ENCODE assay signal across 10 cellular contexts in genomic region chr7:151687523-151688235, GRCh38.
A peak's percentile ranks its signal among the peaks of the same experiment; 100 is the strongest.
DNase-seq lines count a peak whose midpoint lies in the region; ATAC-seq and TF ChIP-seq lines count a peak whose summit lies in the region.
"Had no signal": no experiment of that assay in that cellular context is flagged by ENCODE, and none has a peak within 500 bp of the region (broad histone marks: within the 10 kb centered on the region; RNA-seq: fewer than 3 reads in every experiment).

No MANE protein-coding gene starts in this region.

- no peak for TF ChIP-seq CTCF in mammary epithelial cell (conservative IDR thresholded peaks at IDR 0.05 in 1 of 2, IDR thresholded peaks at IDR 0.05 in 1 of 2; ENCODE audit: extremely low read depth in 1 of 2, insufficient read depth in 1 of 2, low read depth in 1 of 2, low read length in 2 of 2)
- TF ChIP-seq CTCF in thyroid gland (IDR thresholded peaks at IDR 0.05) = no peak

- no peaks in the 10 kb centered on the region for H3K79me2 ChIP-seq in mammary epithelial cell (ENCODE audit: insufficient read depth, low read length)

- no peaks in the 10 kb centered on the region for H3K27me3 ChIP-seq in mammary epithelial cell (ENCODE audit: insufficient read depth, low read length)
- no peaks in the 10 kb centered on the region for H3K27me3 ChIP-seq in thyroid gland
- H3K27me3 ChIP-seq: neutrophil had no signal

- H3K9ac ChIP-seq in mammary epithelial cell (ENCODE audit: insufficient read depth, low read length) = no peak overlapping the region

- dilution Hi-C loops in mammary epithelial cell (cut with HindIII; ENCODE audit: low sequenced_read_pairs) = no loop called here

- peak overlapping the region; percentile 55 for H3K4me2 ChIP-seq in mammary epithelial cell (ENCODE audit: insufficient read depth, low read depth, low read length)

- H3K4me3 ChIP-seq in mammary epithelial cell (replicated peaks in 1 of 3; ENCODE audit: insufficient read depth in 1 of 3, low read depth in 2 of 3, low read length in 3 of 3) = no peak overlapping the region
- no peak overlapping the region for H3K4me3 ChIP-seq in thyroid gland (replicated peaks in 1 of 3)

- H3K4me1 ChIP-seq in mammary epithelial cell (ENCODE audit: insufficient read depth, low read length) (peaks cover 33% of the 10 kb centered on the region), thyroid gland (peaks cover 9 to 44% of the 10 kb centered on the region in 2 donors)

- no peaks in the 10 kb centered on the region for H3K36me3 ChIP-seq in mammary epithelial cell (ENCODE audit: insufficient read depth, low read length)
- H3K36me3 ChIP-seq in thyroid gland = no peaks in the 10 kb centered on the region
- H3K36me3 ChIP-seq: neutrophil had no signal

- no TSS peak for BruUV-seq in mammary epithelial cell (replicated peaks; lab: Mats Ljungman, UMichigan)

- CTCF ChIA-PET in mammary epithelial cell (lab: Charles Lee; ENCODE audit: low non-redundant PET) = no interaction called here

- ATAC-seq in GM19328 (IDR thresholded peaks at IDR 0.05; ENCODE audit: unreplicated experiment) (no peak), HG03521 (IDR thresholded peaks at IDR 0.05; ENCODE audit: unreplicated experiment) (no peak), HG03097 (IDR thresholded peaks at IDR 0.05; ENCODE audit: low FRiP score, unreplicated experiment) (no peak)

- WGBS in mammary epithelial cell (ENCODE audit: low coverage, missing lambda C conversion rate) = 8% methylated on average over 14 of the region's 16 CpGs
- 49 to 57% methylated on average over 13 to 15 of the region's 16 CpGs for WGBS in thyroid gland, 2 donors

- in situ Hi-C loops in mammary epithelial cell (cut with MboI; ENCODE audit: low sequenced_read_pairs in 2 of 2) = no loop called here

- H2AFZ ChIP-seq in mammary epithelial cell (ENCODE audit: low read depth, low read length) = peak overlapping the region; percentile 75

- no peaks in the 10 kb centered on the region for H3K9me3 ChIP-seq in mammary epithelial cell (replicated peaks; ENCODE audit: insufficient read depth, low read length)
- no peaks in the 10 kb centered on the region for H3K9me3 ChIP-seq in thyroid gland
- H3K9me3 ChIP-seq: neutrophil had no signal

- peak in 1 of 2 donors; percentile 15 for TF ChIP-seq POLR2A in thyroid gland (IDR thresholded peaks at IDR 0.05)

- H3K27ac ChIP-seq in mammary epithelial cell (ENCODE audit: insufficient read depth, low read depth, low read length) (peak overlapping the region; percentile 60), thyroid gland (peak overlapping the region in 2 of 3 donors; percentile 55 to 69)
- H3K27ac ChIP-seq: neutrophil had no signal

- peak; percentile 99 for DNase-seq in HT1080 (ENCODE audit: low read depth)
- peak; percentile 94 for DNase-seq in mammary epithelial cell
- DNase-seq in kidney glomerular epithelial cell (lab: John Stamatoyannopoulos, UW) = peak; percentile 95
- peak; percentile 72 for DNase-seq in thyroid gland
- DNase-seq in GM19240 (ENCODE audit: insufficient read length, low spot score) = no peak
- DNase-seq: activated CD4-positive, alpha-beta memory T cell treated with anti-CD3 and anti-CD28 coated beads, Interleukin-2, amount 10 ng/mL, durations not matched to agents 7 days and 5 days had no signal

- intact Hi-C loops in mammary epithelial cell (cut with micrococcal nuclease) (no loop called here), thyroid gland (cut with DNase I) (no loop called here)

- no peaks in the 10 kb centered on the region for H4K20me1 ChIP-seq in mammary epithelial cell (ENCODE audit: insufficient read depth, low read length)
